In genomic region chr21:23452384-23453083, GRCh38 we compare ENCODE assay signal across 8 cellular contexts.
DNase-seq lines count a peak whose midpoint lies in the region; ATAC-seq and TF ChIP-seq lines count a peak whose summit lies in the region.

No MANE protein-coding gene starts in this region.

- TF ChIP-seq CTCF in glutamatergic neuron (IDR thresholded peaks at IDR 0.05; ENCODE audit: partially characterized antibody, unreplicated experiment): peak; percentile 58

- H3K27ac Mint-ChIP-seq in glutamatergic neuron (ENCODE audit: unreplicated experiment): no peak overlapping the region

- peak; percentile 47 for TF ChIP-seq RAD21 in Ishikawa (IDR thresholded peaks at IDR 0.05; ENCODE audit: low read depth)

- TF ChIP-seq EP300 in Ishikawa (IDR thresholded peaks at IDR 0.05; ENCODE audit: borderline replicate concordance): no peak

- H3K9me3 Mint-ChIP-seq in glutamatergic neuron (ENCODE audit: unreplicated experiment): no peaks in the 10 kb centered on the region
- peaks cover 3% of the 10 kb centered on the region for H3K9me3 Mint-ChIP-seq in activated T-cell treated with anti-CD3 and anti-CD28 coated beads, Interleukin-2, amount 50 U/mL, for 4 hours

- H3K4me1 Mint-ChIP-seq in glutamatergic neuron (ENCODE audit: low read depth, unreplicated experiment): peaks cover 5% of the 10 kb centered on the region
- no peaks in the 10 kb centered on the region for H3K4me1 Mint-ChIP-seq in activated T-cell treated with anti-CD3 and anti-CD28 coated beads, Interleukin-2, amount 50 U/mL, for 4 hours (ENCODE audit: low read depth)

- peak; percentile 27 for DNase-seq in DMS53 treated with DMSO at 0.1 percent for 48 hours (lab: John Stamatoyannopoulos, UW; ENCODE audit: unreplicated experiment)
- peak; percentile 64 for DNase-seq in glutamatergic neuron
- no peak for DNase-seq in activated T-cell treated with anti-CD3 and anti-CD28 coated beads, Interleukin-2, amount 50 U/mL, for 4 hours
- DNase-seq in NOMO-1 (lab: John Stamatoyannopoulos, UW; ENCODE audit: unreplicated experiment in 2 of 2): no peak
- DNase-seq in T-helper 1 cell: no peak
- DNase-seq in posterior cingulate gyrus: no peak

- no peaks in the 10 kb centered on the region for H3K36me3 Mint-ChIP-seq in glutamatergic neuron (ENCODE audit: unreplicated experiment)
- no peaks in the 10 kb centered on the region for H3K36me3 Mint-ChIP-seq in activated T-cell treated with anti-CD3 and anti-CD28 coated beads, Interleukin-2, amount 50 U/mL, for 4 hours (ENCODE audit: insufficient read depth)

- H3K27me3 Mint-ChIP-seq in glutamatergic neuron (ENCODE audit: unreplicated experiment): no peaks in the 10 kb centered on the region
- H3K27me3 Mint-ChIP-seq in activated T-cell treated with anti-CD3 and anti-CD28 coated beads, Interleukin-2, amount 50 U/mL, for 4 hours (ENCODE audit: low read depth): no peaks in the 10 kb centered on the region

- intact Hi-C loops in posterior cingulate gyrus (cut with DNase I): no loop called here

- no peak overlapping the region for H3K4me3 Mint-ChIP-seq in glutamatergic neuron (ENCODE audit: unreplicated experiment)
- no peak overlapping the region for H3K4me3 Mint-ChIP-seq in activated T-cell treated with anti-CD3 and anti-CD28 coated beads, Interleukin-2, amount 50 U/mL, for 4 hours

- ATAC-seq in GM21390 (IDR thresholded peaks at IDR 0.05; ENCODE audit: unreplicated experiment): peak; percentile 61
- no peak for ATAC-seq in activated T-cell treated with anti-CD3 and anti-CD28 coated beads, Interleukin-2, amount 50 U/mL, for 4 hours

TF ChIP-seq in Ishikawa, 13 proteins besides CTCF, POLR2A, EP300 and RAD21:
- no peak for TF ChIP-seq TCF12 (IDR thresholded peaks at IDR 0.05; ENCODE audit: low read depth)

Comparison
In these comparisons a context has a peak if more than half of its experiments do, and no peak if none do; other contexts are left out.
1. DNase-seq: peak in DMS53 treated with DMSO at 0.1 percent for 48 hours (single experiment) and glutamatergic neuron (single experiment); none in activated T-cell treated with anti-CD3 and anti-CD28 coated beads, Interleukin-2, amount 50 U/mL, for 4 hours (single experiment), NOMO-1 (0 of 2), T-helper 1 cell (0 of 5) and posterior cingulate gyrus (0 of 10).